9 cellular contexts compared by ENCODE assay signal in genomic region chr6:85866373-85866740, GRCh38.
A peak's percentile ranks its signal among the peaks of the same experiment; 100 is the strongest.
DNase-seq lines count a peak whose midpoint lies in the region; TF ChIP-seq lines count a peak whose summit lies in the region.
"Had no signal": no experiment of that assay in that cellular context is flagged by ENCODE, and none has a peak within 500 bp of the region (broad histone marks: within the 10 kb centered on the region; RNA-seq: fewer than 3 reads in every experiment).

No MANE protein-coding gene starts in this region.

- H3K36me3 Mint-ChIP-seq in glutamatergic neuron (ENCODE audit: unreplicated experiment) (no peaks in the 10 kb centered on the region), CD14-positive monocyte (no peaks in the 10 kb centered on the region)

- TF ChIP-seq CTCF in AG10803 (conservative IDR thresholded peaks at IDR 0.05; ENCODE audit: low read length): no peak
- TF ChIP-seq CTCF in fibroblast of mammary gland (conservative IDR thresholded peaks at IDR 0.05; ENCODE audit: control insufficient read depth, insufficient read depth, low read depth, low read length): no peak
- no peak for TF ChIP-seq CTCF in glutamatergic neuron (IDR thresholded peaks at IDR 0.05; ENCODE audit: partially characterized antibody, unreplicated experiment)
- TF ChIP-seq CTCF in CD14-positive monocyte (IDR thresholded peaks at IDR 0.05): no peak
- no peak for TF ChIP-seq CTCF in WERI-Rb-1 (IDR thresholded peaks at IDR 0.05; ENCODE audit: low read depth, low read length)

- peaks cover 2% of the 10 kb centered on the region for H3K27me3 Mint-ChIP-seq in glutamatergic neuron (ENCODE audit: unreplicated experiment)
- peaks cover 0 to 4% (median 0%) of the 10 kb centered on the region in 3 donors for H3K27me3 Mint-ChIP-seq in CD14-positive monocyte (ENCODE audit: low read depth in 3 of 3)

- H3K27ac ChIP-seq in rectal smooth muscle tissue (ENCODE audit: low read depth, low read length): peak overlapping the region; percentile 80
- H3K27ac ChIP-seq in WERI-Rb-1: no peak overlapping the region

- H3K9me3 Mint-ChIP-seq in glutamatergic neuron (ENCODE audit: unreplicated experiment) (no peaks in the 10 kb centered on the region), CD14-positive monocyte (peaks cover 0 to 8% (median 2%) of the 10 kb centered on the region in 7 donors)

- H3K36me3 ChIP-seq in rectal smooth muscle tissue (ENCODE audit: control insufficient read depth, insufficient read depth, low read length) (no peaks in the 10 kb centered on the region), WERI-Rb-1 (no peaks in the 10 kb centered on the region)

- H3K9ac ChIP-seq in rectal smooth muscle tissue (ENCODE audit: low read length): no peak overlapping the region

- H3K27me3 ChIP-seq in rectal smooth muscle tissue (ENCODE audit: control insufficient read depth, insufficient read depth, low read length): no peaks in the 10 kb centered on the region
- H3K27me3 ChIP-seq in WERI-Rb-1 (ENCODE audit: insufficient read depth, low read depth, severe bottlenecking): peaks cover 50% of the 10 kb centered on the region

- intact Hi-C loops in CD14-positive monocyte (cut with micrococcal nuclease): no loop called here

- H3K4me1 ChIP-seq in rectal smooth muscle tissue (ENCODE audit: control insufficient read depth, insufficient read depth, low read length): peaks cover 12% of the 10 kb centered on the region

- H3K4me3 ChIP-seq in AG10803 (ENCODE audit: low read length) (peak overlapping the region; percentile 58), fibroblast of mammary gland (ENCODE audit: control insufficient read depth, low read depth, low read length) (peak overlapping the region; percentile 50), rectal smooth muscle tissue (ENCODE audit: low read length) (peak overlapping the region; percentile 57), WERI-Rb-1 (ENCODE audit: low read depth, low read length) (no peak overlapping the region)

- no peaks in the 10 kb centered on the region for H3K9me3 ChIP-seq in WERI-Rb-1 (ENCODE audit: severe bottlenecking)

- H3K4me3 Mint-ChIP-seq in glutamatergic neuron (ENCODE audit: unreplicated experiment): no peak overlapping the region
- no peak overlapping the region for H3K4me3 Mint-ChIP-seq in CD14-positive monocyte

- H3K4me1 Mint-ChIP-seq in glutamatergic neuron (ENCODE audit: low read depth, unreplicated experiment): no peaks in the 10 kb centered on the region
- no peaks in the 10 kb centered on the region for H3K4me1 Mint-ChIP-seq in CD14-positive monocyte

- H3K27ac Mint-ChIP-seq in glutamatergic neuron (ENCODE audit: unreplicated experiment): no peak overlapping the region
- H3K27ac Mint-ChIP-seq in CD14-positive monocyte: no peak overlapping the region

- DNase-seq in AG10803 (ENCODE audit: low read depth) (peak; percentile 25), RPMI7951 (ENCODE audit: low read depth) (peak; percentile 21), fibroblast of mammary gland (ENCODE audit: low read depth) (peak; percentile 45), mesenteric fat pad (ENCODE audit: low spot score) (no peak), glutamatergic neuron (no peak), CD14-positive monocyte (ENCODE audit: low spot score) (no peak), WERI-Rb-1 (no peak)
- DNase-seq: activated CD8-positive, alpha-beta memory T cell treated with anti-CD3 and anti-CD28 coated beads, Interleukin-2, amount 50 U/mL, for 48 hours had no signal

Comparison
In these comparisons a context has a peak if more than half of its experiments do, and no peak if none do; other contexts are left out.
1. DNase-seq: peak in AG10803 (single experiment), RPMI7951 (single experiment) and fibroblast of mammary gland (single experiment); none in mesenteric fat pad (single experiment), glutamatergic neuron (single experiment), CD14-positive monocyte (single experiment) and WERI-Rb-1 (single experiment).